ENCODE assay signal across 8 cellular contexts in the genomic region with DNA sequence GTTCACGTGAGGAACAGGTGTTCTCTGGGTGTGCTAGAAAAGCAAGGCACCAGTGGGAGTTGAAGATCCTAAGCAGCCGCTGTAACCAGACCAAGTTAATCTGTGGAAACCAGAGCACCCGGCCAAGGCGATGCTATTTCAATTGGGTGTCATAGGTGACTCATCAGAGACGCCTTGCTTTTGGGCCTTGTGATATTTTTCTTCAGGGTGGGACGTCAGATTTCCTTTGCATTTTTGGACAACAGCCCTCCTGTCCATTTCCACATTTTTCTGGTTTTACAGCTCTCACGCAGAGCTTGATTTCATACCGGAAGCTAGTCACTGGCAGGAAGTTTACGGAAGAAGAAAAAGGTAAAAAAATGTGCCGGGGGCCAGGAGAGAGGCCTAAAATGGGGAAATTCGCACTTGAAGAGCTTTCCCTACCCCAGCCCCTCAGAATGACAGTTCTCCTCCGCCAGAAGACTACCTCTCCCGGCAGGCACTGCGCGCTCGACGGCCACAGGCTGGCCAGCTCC. TPM values are rescaled to one million over a fixed set of nuclear protein-coding genes. Genes with fewer than 3 reads are reported as not detected.
DNase-seq lines count a peak whose midpoint lies in the region; ATAC-seq and TF ChIP-seq lines count a peak whose summit lies in the region.

No MANE protein-coding gene starts in this region.

- peaks cover 0 to 5% of the 10 kb centered on the region in 2 donors for H3K36me3 Mint-ChIP-seq in activated T-cell treated with anti-CD3 and anti-CD28 coated beads, Interleukin-2, amount 50 U/mL, for 72 hours (ENCODE audit: insufficient read depth in 2 of 2)
- peaks cover 22% of the 10 kb centered on the region for H3K36me3 Mint-ChIP-seq in activated T-helper 17 cell treated with anti-CD3 and anti-CD28 coated beads, Interleukin-2, amount 50 U/mL, for 72 hours (ENCODE audit: low read depth)
- peaks cover 21% of the 10 kb centered on the region for H3K36me3 Mint-ChIP-seq in stimulated activated naive CD8-positive, alpha-beta T cell treated with anti-CD3 and anti-CD28 coated beads, Interleukin-15, Interleukin-2, amounts not matched to agents 100 ng/mL and 50 ng/mL, for 24 hours (ENCODE audit: low read depth)

- no peaks in the 10 kb centered on the region for H3K9me3 ChIP-seq in right atrium auricular region

- peaks cover 21% of the 10 kb centered on the region for H3K27me3 Mint-ChIP-seq in activated T-cell treated with anti-CD3 and anti-CD28 coated beads, Interleukin-2, amount 50 U/mL, for 72 hours (ENCODE audit: low read depth)
- H3K27me3 Mint-ChIP-seq in activated T-helper 17 cell treated with anti-CD3 and anti-CD28 coated beads, Interleukin-2, amount 50 U/mL, for 72 hours: peaks cover 12% of the 10 kb centered on the region
- H3K27me3 Mint-ChIP-seq in stimulated activated naive CD8-positive, alpha-beta T cell treated with anti-CD3 and anti-CD28 coated beads, Interleukin-15, Interleukin-2, amounts not matched to agents 100 ng/mL and 50 ng/mL, for 24 hours: peaks cover 37% of the 10 kb centered on the region

- H3K36me3 ChIP-seq in right atrium auricular region: no peaks in the 10 kb centered on the region

- no peak for TF ChIP-seq CTCF in right atrium auricular region (IDR thresholded peaks at IDR 0.05)

- peaks cover 0 to 12% of the 10 kb centered on the region in 2 donors for H3K4me1 ChIP-seq in right atrium auricular region

- H3K27ac ChIP-seq in right atrium auricular region: peak overlapping the region; percentile 54 to 57

- H3K4me3 ChIP-seq in right atrium auricular region: peak overlapping the region in 1 of 2 donors; percentile 92

- H3K27me3 ChIP-seq in right atrium auricular region: no peaks in the 10 kb centered on the region

- no peaks in the 10 kb centered on the region for H3K9me3 Mint-ChIP-seq in activated T-cell treated with anti-CD3 and anti-CD28 coated beads, Interleukin-2, amount 50 U/mL, for 72 hours
- no peaks in the 10 kb centered on the region for H3K9me3 Mint-ChIP-seq in activated T-helper 17 cell treated with anti-CD3 and anti-CD28 coated beads, Interleukin-2, amount 50 U/mL, for 72 hours
- no peaks in the 10 kb centered on the region for H3K9me3 Mint-ChIP-seq in stimulated activated naive CD8-positive, alpha-beta T cell treated with anti-CD3 and anti-CD28 coated beads, Interleukin-15, Interleukin-2, amounts not matched to agents 100 ng/mL and 50 ng/mL, for 24 hours

- peak overlapping the region; percentile 83 for H3K27ac Mint-ChIP-seq in activated T-cell treated with anti-CD3 and anti-CD28 coated beads, Interleukin-2, amount 50 U/mL, for 72 hours
- peak overlapping the region; percentile 90 for H3K27ac Mint-ChIP-seq in activated T-helper 17 cell treated with anti-CD3 and anti-CD28 coated beads, Interleukin-2, amount 50 U/mL, for 72 hours
- peak overlapping the region; percentile 91 for H3K27ac Mint-ChIP-seq in stimulated activated naive CD8-positive, alpha-beta T cell treated with anti-CD3 and anti-CD28 coated beads, Interleukin-15, Interleukin-2, amounts not matched to agents 100 ng/mL and 50 ng/mL, for 24 hours

- peak overlapping the region; percentile 91 to 95 for H3K4me3 Mint-ChIP-seq in activated T-cell treated with anti-CD3 and anti-CD28 coated beads, Interleukin-2, amount 50 U/mL, for 72 hours
- peak overlapping the region; percentile 95 for H3K4me3 Mint-ChIP-seq in activated T-helper 17 cell treated with anti-CD3 and anti-CD28 coated beads, Interleukin-2, amount 50 U/mL, for 72 hours
- peak overlapping the region; percentile 93 for H3K4me3 Mint-ChIP-seq in stimulated activated naive CD8-positive, alpha-beta T cell treated with anti-CD3 and anti-CD28 coated beads, Interleukin-15, Interleukin-2, amounts not matched to agents 100 ng/mL and 50 ng/mL, for 24 hours

- ATAC-seq in activated T-cell treated with anti-CD3 and anti-CD28 coated beads, Interleukin-2, amount 50 U/mL, for 72 hours (replicated peaks in 1 of 2): no peak
- no peak for ATAC-seq in activated T-helper 17 cell treated with anti-CD3 and anti-CD28 coated beads, Interleukin-2, amount 50 U/mL, for 72 hours (replicated peaks)
- no peak for ATAC-seq in GM21529 (IDR thresholded peaks at IDR 0.05; ENCODE audit: unreplicated experiment)

- DNase-seq in activated T-cell treated with anti-CD3 and anti-CD28 coated beads, Interleukin-2, amount 50 U/mL, for 72 hours: peak in 1 of 2 donors; percentile 14
- no peak for DNase-seq in activated T-cell treated with anti-CD3 and anti-CD28 coated beads, Interleukin-2, amount 50 U/mL, for 1 hour
- peak; percentile 61 for DNase-seq in right atrium auricular region (ENCODE audit: low spot score)
- DNase-seq in NCI-H1105 (lab: John Stamatoyannopoulos, UW): no peak
- no peak for DNase-seq in Kasumi-1 (lab: John Stamatoyannopoulos, UW)

- peaks cover 25% of the 10 kb centered on the region for H3K4me1 Mint-ChIP-seq in activated T-cell treated with anti-CD3 and anti-CD28 coated beads, Interleukin-2, amount 50 U/mL, for 72 hours (ENCODE audit: low read depth)
- H3K4me1 Mint-ChIP-seq in activated T-helper 17 cell treated with anti-CD3 and anti-CD28 coated beads, Interleukin-2, amount 50 U/mL, for 72 hours: peaks cover 14% of the 10 kb centered on the region
- peaks cover 43% of the 10 kb centered on the region for H3K4me1 Mint-ChIP-seq in stimulated activated naive CD8-positive, alpha-beta T cell treated with anti-CD3 and anti-CD28 coated beads, Interleukin-15, Interleukin-2, amounts not matched to agents 100 ng/mL and 50 ng/mL, for 24 hours (ENCODE audit: low read depth)

RNA-seq across cellular contexts. Expression of gene KBTBD8, which starts 0.5 kb away (rescaled TPM):
- 10 to 100 TPM; 14.7 to 20.4 TPM for total RNA-seq in activated T-cell treated with anti-CD3 and anti-CD28 coated beads, Interleukin-2, amount 50 U/mL, for 72 hours
- 10 to 100 TPM in 1 of 2 donors, 1 to 10 TPM in 1; 9.8 to 13.1 TPM for total RNA-seq in activated T-helper 17 cell treated with anti-CD3 and anti-CD28 coated beads, Interleukin-2, amount 50 U/mL, for 72 hours
- 1 to 10 TPM; 4.4 to 6.9 TPM for total RNA-seq in right atrium auricular region
